In the genomic region with DNA sequence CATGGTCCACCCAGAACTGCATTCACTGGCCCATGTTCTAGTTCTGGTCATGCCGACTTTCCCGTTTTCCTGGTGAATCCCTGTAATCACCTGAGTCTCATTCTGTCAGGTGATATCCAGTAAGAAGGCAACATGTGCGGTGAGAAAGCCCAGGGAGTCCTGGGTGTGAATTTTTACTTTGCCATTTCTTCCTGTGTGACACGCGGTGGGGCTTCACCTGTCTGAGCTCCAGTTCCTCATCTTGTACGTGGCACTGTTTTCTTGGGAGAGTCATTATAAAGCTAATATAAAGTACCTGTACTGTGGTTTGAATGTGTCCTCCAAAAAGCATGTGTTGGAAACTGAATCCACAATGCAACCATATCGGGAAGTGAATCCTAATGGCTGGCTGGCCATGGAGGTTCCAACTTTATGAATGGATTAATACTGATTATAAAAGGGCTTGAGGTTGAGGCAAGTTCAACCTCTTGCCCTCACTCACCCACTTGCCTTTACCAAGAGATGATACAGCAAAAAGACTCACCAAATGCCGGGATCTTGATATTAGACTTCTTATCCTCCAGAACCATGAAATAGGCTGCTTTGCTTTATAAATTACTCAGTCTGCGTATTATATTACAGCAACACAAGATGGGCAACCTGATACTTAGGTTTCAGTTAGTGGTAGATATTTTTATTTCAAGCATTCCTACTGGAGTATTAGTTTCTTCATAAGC, we compare ENCODE assay signal across 15 cellular contexts. TPM values are rescaled to one million over a fixed set of nuclear protein-coding genes. Genes with fewer than 3 reads are reported as not detected.
A peak's percentile ranks its signal among the peaks of the same experiment; 100 is the strongest.
DNase-seq lines count a peak whose midpoint lies in the region; ATAC-seq, FAIRE-seq and TF ChIP-seq lines count a peak whose summit lies in the region.
"Had no signal": no experiment of that assay in that cellular context is flagged by ENCODE, and none has a peak within 500 bp of the region (broad histone marks: within the 10 kb centered on the region; RNA-seq: fewer than 3 reads in every experiment).

No MANE protein-coding gene starts in this region.

- intact Hi-C loops in endothelial cell of umbilical vein (cut with micrococcal nuclease) (no loop called here), pancreas (cut with DNase I) (no loop called here)

- dilution Hi-C loops in endothelial cell of umbilical vein (cut with MboI; ENCODE audit: extremely low pct_ligation_motif_present, low sequenced_read_pairs), result no loop called here

- no peak overlapping the region for H3K18ac ChIP-seq in neuronal stem cell (ENCODE audit: low read length)

- H2BK15ac ChIP-seq in neuronal stem cell (ENCODE audit: low read length), result no peak overlapping the region

- BruUV-seq in endothelial cell of umbilical vein (replicated peaks; lab: Mats Ljungman, UMichigan), result no TSS peak

- peaks cover 4% of the 10 kb centered on the region for H4K20me1 ChIP-seq in endothelial cell of umbilical vein (replicated peaks; ENCODE audit: control insufficient read depth, extremely low read depth, insufficient read depth, low read length)

- no peak overlapping the region for H2AK5ac ChIP-seq in neuronal stem cell (ENCODE audit: low read depth, low read length)

- peaks cover 23 to 30% of the 10 kb centered on the region in 2 experiments for H3K36me3 ChIP-seq in endothelial cell of umbilical vein (ENCODE audit: control insufficient read depth in 2 of 2, extremely low read depth in 1 of 2, insufficient read depth in 2 of 2, low read length in 2 of 2)
- H3K36me3 ChIP-seq in upper lobe of left lung, result peaks cover 28 to 44% (median 38%) of the 10 kb centered on the region in 4 donors
- H3K36me3 ChIP-seq in pancreas, result peaks cover 0 to 11% (median 0%) of the 10 kb centered on the region in 3 donors
- peaks cover 4 to 16% of the 10 kb centered on the region in 2 donors for H3K36me3 ChIP-seq in neuronal stem cell (replicated peaks in 1 of 2; ENCODE audit: control insufficient read depth in 2 of 2, insufficient read depth in 2 of 2, low read length in 2 of 2)
- H3K36me3 ChIP-seq: BE2C had no signal

- H3K27me3 ChIP-seq in endothelial cell of umbilical vein (ENCODE audit: control insufficient read depth in 2 of 2, insufficient read depth in 2 of 2, low read length in 2 of 2), result no peaks in the 10 kb centered on the region
- no peaks in the 10 kb centered on the region for H3K27me3 ChIP-seq in upper lobe of left lung
- no peaks in the 10 kb centered on the region for H3K27me3 ChIP-seq in pancreas
- H3K27me3 ChIP-seq in neuronal stem cell (ENCODE audit: control insufficient read depth in 3 of 3, insufficient read depth in 3 of 3, low read depth in 1 of 3, low read length in 3 of 3), result no peaks in the 10 kb centered on the region
- H3K27me3 ChIP-seq: adrenal gland had no signal

- H3K23ac ChIP-seq in neuronal stem cell (ENCODE audit: low read depth, low read length, poor library complexity), result no peak overlapping the region

- H3K27ac ChIP-seq in endothelial cell of umbilical vein (ENCODE audit: insufficient read depth, low read depth, low read length) (no peak overlapping the region), upper lobe of left lung (peak overlapping the region; percentile 76 to 100 (median 98)), pancreas (no peak overlapping the region), neuronal stem cell (replicated peaks; ENCODE audit: low read length) (no peak overlapping the region)
- H3K27ac ChIP-seq: psoas muscle, SK-N-MC had no signal

- no peak overlapping the region for H3K4ac ChIP-seq in neuronal stem cell (ENCODE audit: low read length)

- H3K9ac ChIP-seq in endothelial cell of umbilical vein (replicated peaks; ENCODE audit: extremely low read depth, insufficient read depth, low read length), result no peak overlapping the region
- H3K9ac ChIP-seq in neuronal stem cell (ENCODE audit: low read depth, low read length, poor library complexity), result no peak overlapping the region

- no peak for TF ChIP-seq CTCF in endothelial cell of umbilical vein (IDR thresholded peaks at IDR 0.05; ENCODE audit: extremely low read depth in 1 of 2, insufficient read depth in 1 of 2, low read depth in 1 of 2, low read length in 2 of 2)
- TF ChIP-seq CTCF in upper lobe of left lung (IDR thresholded peaks at IDR 0.05), result no peak
- no peak for TF ChIP-seq CTCF in pancreas (IDR thresholded peaks at IDR 0.05)

- no peak overlapping the region for H3K14ac ChIP-seq in neuronal stem cell (ENCODE audit: low read length)

- no peak overlapping the region for H2AFZ ChIP-seq in endothelial cell of umbilical vein (ENCODE audit: low read depth, low read length)
- no peak overlapping the region for H2AFZ ChIP-seq in neuronal stem cell (ENCODE audit: low read length)

- no peak overlapping the region for H3K4me3 ChIP-seq in endothelial cell of umbilical vein (replicated peaks in 1 of 3; ENCODE audit: insufficient read depth in 1 of 3, low read depth in 1 of 3, low read length in 3 of 3)
- H3K4me3 ChIP-seq in upper lobe of left lung, result peak overlapping the region in 2 of 4 donors; percentile 76 to 90
- no peak overlapping the region for H3K4me3 ChIP-seq in pancreas
- no peak overlapping the region for H3K4me3 ChIP-seq in neuronal stem cell (ENCODE audit: low read length in 2 of 2)
- H3K4me3 ChIP-seq: adrenal gland, psoas muscle, SK-N-MC had no signal

- H4K8ac ChIP-seq in neuronal stem cell (ENCODE audit: low read depth, low read length), result no peak overlapping the region

- TF ChIP-seq POLR2A in endothelial cell of umbilical vein (IDR thresholded peaks at IDR 0.05; ENCODE audit: low read depth, low read length), result no peak
- TF ChIP-seq POLR2A in upper lobe of left lung (IDR thresholded peaks at IDR 0.05), result peak in 1 of 4 donors; percentile 16

- 69 to 71% methylated on average over 9 of the region's 9 CpGs for WGBS in upper lobe of left lung, 2 donors
- 80 to 92% methylated on average over 9 of the region's 9 CpGs for WGBS in pancreas, 2 donors
- no CpG with 5 or more reads among the region's 9 CpGs for WGBS in neuronal stem cell (ENCODE audit: extremely low coverage in 2 of 2, insufficient read length in 2 of 2, insufficient replicate concordance in 1 of 2), 2 donors

- H3K4me2 ChIP-seq in endothelial cell of umbilical vein (ENCODE audit: insufficient read depth, low read length) (no peak overlapping the region), neuronal stem cell (ENCODE audit: insufficient read depth, low read length, poor library complexity, severe bottlenecking) (no peak overlapping the region)

- H3K79me2 ChIP-seq in endothelial cell of umbilical vein (ENCODE audit: control insufficient read depth, insufficient read depth, low read length), result peaks cover 32% of the 10 kb centered on the region

- H2BK120ac ChIP-seq in neuronal stem cell (ENCODE audit: low read depth, low read length), result no peak overlapping the region

- no peak overlapping the region for H4K91ac ChIP-seq in neuronal stem cell (ENCODE audit: low read depth, low read length, poor library complexity)

- no peak for ATAC-seq in upper lobe of left lung (ENCODE audit: low FRiP score in 2 of 2)
- no peak for ATAC-seq in pancreas
- no peak for ATAC-seq in HG02642 (IDR thresholded peaks at IDR 0.05; ENCODE audit: poor library complexity, unreplicated experiment)
- ATAC-seq: psoas muscle had no signal

- TF ChIP-seq EP300 in upper lobe of left lung (IDR thresholded peaks at IDR 0.05), result no peak

- H2BK12ac ChIP-seq in neuronal stem cell (ENCODE audit: low read length), result no peak overlapping the region

- H3K9me3 ChIP-seq in endothelial cell of umbilical vein (replicated peaks; ENCODE audit: control insufficient read depth, insufficient read depth, low read length), result no peaks in the 10 kb centered on the region
- H3K9me3 ChIP-seq in upper lobe of left lung, result no peaks in the 10 kb centered on the region
- H3K9me3 ChIP-seq in pancreas, result no peaks in the 10 kb centered on the region
- H3K9me3 ChIP-seq in neuronal stem cell (replicated peaks in 1 of 2; ENCODE audit: control insufficient read depth in 2 of 2, insufficient read depth in 1 of 2, low read depth in 1 of 2, low read length in 2 of 2), result peaks cover 0 to 2% of the 10 kb centered on the region in 2 donors
- H3K9me3 ChIP-seq: adrenal gland, BE2C, psoas muscle had no signal

- FAIRE-seq in endothelial cell of umbilical vein (lab: Jason Lieb, UNC), result no peak
- no peak for FAIRE-seq in pancreas (lab: Jason Lieb, UNC)
- FAIRE-seq: colon, H1 had no signal

- POLR2A ChIA-PET in endothelial cell of umbilical vein (lab: Charles Lee), result no interaction called here

- peaks cover 43% of the 10 kb centered on the region for H3K4me1 ChIP-seq in endothelial cell of umbilical vein (ENCODE audit: control insufficient read depth, extremely low read depth, insufficient read depth, low read length)
- H3K4me1 ChIP-seq in upper lobe of left lung, result peaks cover 51 to 64% (median 54%) of the 10 kb centered on the region in 4 donors
- H3K4me1 ChIP-seq in pancreas, result peaks cover 0 to 15% (median 0%) of the 10 kb centered on the region in 3 donors
- peaks cover 2 to 4% of the 10 kb centered on the region in 2 donors for H3K4me1 ChIP-seq in neuronal stem cell (ENCODE audit: control insufficient read depth in 2 of 2, insufficient read depth in 1 of 2, low read depth in 1 of 2, low read length in 2 of 2)
- H3K4me1 ChIP-seq: BE2C, psoas muscle had no signal

- H2BK5ac ChIP-seq in neuronal stem cell (ENCODE audit: low read length), result no peak overlapping the region

- H3K9me1 ChIP-seq in endothelial cell of umbilical vein (replicated peaks; ENCODE audit: control insufficient read depth, extremely low read depth, insufficient read depth, low read length), result no peaks in the 10 kb centered on the region

- no peaks in the 10 kb centered on the region for H3K79me1 ChIP-seq in neuronal stem cell (ENCODE audit: low read depth, low read length)

- CTCF ChIA-PET in endothelial cell of umbilical vein (lab: Charles Lee), result interaction anchor here (1.2 to 8.3 kb wide), 5 partner anchors 10 to 49 kb away, joined by 4 to 134 read pairs (median 5); no protein-coding TSS in a partner anchor

- DNase-seq in stimulated activated CD4-positive, alpha-beta T cell treated with anti-CD3 and anti-CD28 coated beads, Interleukin-4, amount 100 ng/mL, for 1 hour, result peak; percentile 38
- no peak for DNase-seq in stimulated activated CD4-positive, alpha-beta T cell treated with anti-CD3 and anti-CD28 coated beads, Interleukin-2, amount 100 ng/mL, for 48 hours
- DNase-seq in activated CD4-positive, alpha-beta T cell treated with anti-CD3 and anti-CD28 coated beads, Interleukin-2, amount 50 U/mL, for 48 hours, result peak; percentile 34 to 48
- peak; percentile 27 for DNase-seq in endothelial cell of umbilical vein (ENCODE audit: low read depth, low spot score)
- no peak for DNase-seq in upper lobe of left lung
- no peak for DNase-seq in pancreas
- DNase-seq in neuronal stem cell (ENCODE audit: low spot score), result no peak
- DNase-seq: adrenal gland, BE2C, mammary epithelial cell, psoas muscle had no signal

RNA-seq across cellular contexts. Expression of a gene that starts 5.1 kb away (rescaled TPM):
- total RNA-seq in endothelial cell of umbilical vein, result 249 and 271 TPM in 2 replicates
- polyA plus RNA-seq in endothelial cell of umbilical vein, result 277 and 298 TPM in 2 replicates
- 254 and 295 TPM in 2 replicates for polyA plus RNA-seq in endothelial cell of umbilical vein (2011; cell fraction: cytosol; rRNA removed)
- polyA plus RNA-seq in endothelial cell of umbilical vein (2011; cell fraction: nucleus; rRNA removed), result 225 and 229 TPM in 2 replicates
- polyA plus RNA-seq in endothelial cell of umbilical vein (2012), result 225 and 308 TPM in 2 replicates
- polyA minus RNA-seq in endothelial cell of umbilical vein, result 251 and 253 TPM in 2 replicates
- polyA minus RNA-seq in endothelial cell of umbilical vein (2011; cell fraction: cytosol; rRNA and poly(A)+ RNA removed), result 24.6 TPM
- polyA minus RNA-seq in endothelial cell of umbilical vein (2011; cell fraction: nucleus; rRNA and poly(A)+ RNA removed), result 74.0 and 113 TPM in 2 replicates
- 1,000 to 10,000 TPM in 2 of 6 donors, 100 to 1,000 TPM in 4; 553 to 1,296 (median 975) TPM for total RNA-seq in upper lobe of left lung
- 100 to 1,000 TPM in 2 of 6 donors, 10 to 100 TPM in 4; 65.7 to 158 (median 81.1) TPM for total RNA-seq in pancreas
- polyA plus RNA-seq in pancreas, result 100 to 1,000 TPM in 1 of 2 donors, 10 to 100 TPM in 1; 85.3 to 131 TPM
- 20.5 TPM for polyA plus RNA-seq in neuronal stem cell (2013, experiment 1 of 2)
- polyA plus RNA-seq in neuronal stem cell (2013, experiment 2 of 2), result 19.7 TPM

Comparison
In these comparisons a context has a peak if more than half of its experiments do, and no peak if none do; other contexts are left out.
1. DNase-seq: peak in stimulated activated CD4-positive, alpha-beta T cell treated with anti-CD3 and anti-CD28 coated beads, Interleukin-4, amount 100 ng/mL, for 1 hour (single experiment), activated CD4-positive, alpha-beta T cell treated with anti-CD3 and anti-CD28 coated beads, Interleukin-2, amount 50 U/mL, for 48 hours (2 of 2) and endothelial cell of umbilical vein (single experiment); none in stimulated activated CD4-positive, alpha-beta T cell treated with anti-CD3 and anti-CD28 coated beads, Interleukin-2, amount 100 ng/mL, for 48 hours (0 of 2), upper lobe of left lung (0 of 2), pancreas (0 of 6) and neuronal stem cell (single experiment).
2. H3K27ac ChIP-seq: peak in upper lobe of left lung (4 of 4); none in endothelial cell of umbilical vein (single experiment), pancreas (0 of 4) and neuronal stem cell (single experiment).